In the genomic region with DNA sequence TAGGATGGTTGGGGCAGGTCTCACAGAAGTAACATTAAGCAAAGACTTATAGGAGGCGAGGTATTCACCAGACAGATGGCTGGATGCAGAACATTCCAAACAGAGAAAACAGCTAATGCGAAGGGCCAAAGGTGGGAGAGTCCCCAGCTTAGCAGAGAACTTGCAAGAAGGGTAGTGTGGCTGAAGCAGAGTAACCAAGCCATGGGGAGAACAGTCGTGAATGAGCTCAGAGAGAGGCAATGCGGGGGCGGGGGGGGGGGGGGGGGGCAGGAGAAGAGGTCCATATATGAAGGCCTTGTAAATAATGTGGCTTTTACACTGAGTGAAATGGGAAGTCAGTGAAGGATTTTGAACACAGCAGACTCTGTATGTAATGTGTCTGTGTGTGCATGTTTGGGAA, we compare ENCODE assay signal across 11 cellular contexts.
DNase-seq lines count a peak whose midpoint lies in the region; ATAC-seq and TF ChIP-seq lines count a peak whose summit lies in the region.
"Had no signal": no experiment of that assay in that cellular context is flagged by ENCODE, and none has a peak within 500 bp of the region (broad histone marks: within the 10 kb centered on the region; RNA-seq: fewer than 3 reads in every experiment).

No MANE protein-coding gene starts in this region.

- no peaks in the 10 kb centered on the region for H3F3A ChIP-seq in GM23338 (replicated peaks; ENCODE audit: low read depth)

- H3K4me2 ChIP-seq in GM23338, result no peak overlapping the region

- no peaks in the 10 kb centered on the region for H3K9me3 Mint-ChIP-seq in activated T-cell treated with anti-CD3 and anti-CD28 coated beads, Interleukin-2, amount 50 U/mL, for 24 hours
- H3K9me3 Mint-ChIP-seq in brain (peaks cover 0 to 4% (median 0%) of the 10 kb centered on the region in 5 experiments), type B pancreatic cell (no peaks in the 10 kb centered on the region), GM23338 (no peaks in the 10 kb centered on the region)

- peaks cover 4% of the 10 kb centered on the region for H4K20me1 ChIP-seq in GM23338 (replicated peaks; ENCODE audit: insufficient read depth)

- H3K9me3 ChIP-seq in lower lobe of right lung, result no peaks in the 10 kb centered on the region

- H3K36me3 ChIP-seq in lower lobe of right lung (no peaks in the 10 kb centered on the region), GM23338 (ENCODE audit: insufficient read depth) (no peaks in the 10 kb centered on the region)

- peaks cover 36% of the 10 kb centered on the region for H3K36me3 Mint-ChIP-seq in activated T-cell treated with anti-CD3 and anti-CD28 coated beads, Interleukin-2, amount 50 U/mL, for 24 hours (ENCODE audit: low read depth)
- H3K36me3 Mint-ChIP-seq in brain (peaks cover 50% of the 10 kb centered on the region), type B pancreatic cell (peaks cover 36% of the 10 kb centered on the region), GM23338 (ENCODE audit: low read depth) (no peaks in the 10 kb centered on the region; the same call in 2 of the 3 replicates)

- H3K27ac ChIP-seq in lower lobe of right lung (peak overlapping the region; percentile 46), GM23338 (ENCODE audit: low read depth) (no peak overlapping the region)

- no peak overlapping the region for H2AFZ ChIP-seq in GM23338

- H3K4me3 ChIP-seq in lower lobe of right lung (no peak overlapping the region), GM23338 (no peak overlapping the region)

- no peaks in the 10 kb centered on the region for H3K27me3 ChIP-seq in lower lobe of right lung (ENCODE audit: low read depth)
- H3K27me3 ChIP-seq in GM23338 (ENCODE audit: insufficient read depth), result no peaks in the 10 kb centered on the region

- H3K4me3 Mint-ChIP-seq in activated T-cell treated with anti-CD3 and anti-CD28 coated beads, Interleukin-2, amount 50 U/mL, for 24 hours, result no peak overlapping the region
- no peak overlapping the region for H3K4me3 Mint-ChIP-seq in brain
- H3K4me3 Mint-ChIP-seq in type B pancreatic cell, result peak overlapping the region; percentile 7
- no peak overlapping the region for H3K4me3 Mint-ChIP-seq in GM23338

- intact Hi-C loops in lower lobe of right lung (cut with DNase I), result loop anchor here (10.0 kb wide), 1 partner anchor 48 kb away; no protein-coding TSS in a partner anchor

- no peaks in the 10 kb centered on the region for H3K9me2 ChIP-seq in GM23338 (ENCODE audit: insufficient read depth)

- H3K4me1 Mint-ChIP-seq in activated T-cell treated with anti-CD3 and anti-CD28 coated beads, Interleukin-2, amount 50 U/mL, for 24 hours (ENCODE audit: low read depth), result peaks cover 46% of the 10 kb centered on the region
- peaks cover 37% of the 10 kb centered on the region for H3K4me1 Mint-ChIP-seq in brain
- H3K4me1 Mint-ChIP-seq in type B pancreatic cell (ENCODE audit: unreplicated experiment), result peaks cover 22% of the 10 kb centered on the region
- peaks cover 5% of the 10 kb centered on the region; the same call in 1 of the 3 replicates for H3K4me1 Mint-ChIP-seq in GM23338

- no peaks in the 10 kb centered on the region; the same call in none of the 2 replicates for H3K79me2 ChIP-seq in GM23338 (replicated peaks; ENCODE audit: insufficient read depth)

- H3K4me1 ChIP-seq in lower lobe of right lung (peaks cover 17% of the 10 kb centered on the region), GM23338 (ENCODE audit: insufficient read depth) (peaks cover 2% of the 10 kb centered on the region; the same call in 1 of the 2 replicates)

- H3K27ac Mint-ChIP-seq in activated T-cell treated with anti-CD3 and anti-CD28 coated beads, Interleukin-2, amount 50 U/mL, for 24 hours, result peak overlapping the region; percentile 88
- H3K27ac Mint-ChIP-seq in brain (peak overlapping the region in 4 of 5 experiments; percentile 45 to 90 (median 78)), type B pancreatic cell (no peak overlapping the region), GM23338 (no peak overlapping the region)

- ATAC-seq in lower lobe of right lung, result no peak
- no peak for ATAC-seq in esophagus mucosa
- no peak for ATAC-seq in GM23338
- ATAC-seq: left colon had no signal

- no peak for DNase-seq in activated T-cell treated with anti-CD3 and anti-CD28 coated beads, Interleukin-2, amount 50 U/mL, for 24 hours
- no peak for DNase-seq in activated T-cell treated with anti-CD3 and anti-CD28 coated beads, Interleukin-2, amount 50 U/mL, for 1 hour
- DNase-seq in lower lobe of right lung, result no peak
- no peak for DNase-seq in type B pancreatic cell (ENCODE audit: extremely low spot score, unreplicated experiment)
- no peak for DNase-seq in GF-D8 (lab: John Stamatoyannopoulos, UW)
- no peak for DNase-seq in GM23338 (ENCODE audit: low spot score)
- DNase-seq: amniotic stem cell, HCEC 1CT had no signal

- no peak for TF ChIP-seq CTCF in brain (conservative IDR thresholded peaks at IDR 0.05)
- TF ChIP-seq CTCF in lower lobe of right lung (IDR thresholded peaks at IDR 0.05), result no peak
- TF ChIP-seq CTCF in type B pancreatic cell (conservative IDR thresholded peaks at IDR 0.05), result no peak
- TF ChIP-seq CTCF in GM23338 (conservative IDR thresholded peaks at IDR 0.05; ENCODE audit: low read depth in 2 of 2), result no peak

- H3K27me3 Mint-ChIP-seq in activated T-cell treated with anti-CD3 and anti-CD28 coated beads, Interleukin-2, amount 50 U/mL, for 24 hours, result no peaks in the 10 kb centered on the region
- H3K27me3 Mint-ChIP-seq in brain (peaks cover 3% of the 10 kb centered on the region), type B pancreatic cell (no peaks in the 10 kb centered on the region), GM23338 (ENCODE audit: insufficient read depth, low read depth, poor library complexity) (peaks cover 4% of the 10 kb centered on the region)

TF ChIP-seq in GM23338, 12 proteins besides CTCF, POLR2A, EP300 and RAD21 (continues in another document):
- no peak for TF ChIP-seq JUNB (IDR thresholded peaks at IDR 0.05; ENCODE audit: unreplicated experiment)
- no peak for TF ChIP-seq STAT1 (IDR thresholded peaks at IDR 0.05; ENCODE audit: unreplicated experiment)
- TF ChIP-seq CREB1 (CRISPR knock-in tag; IDR thresholded peaks at IDR 0.05; ENCODE audit: low read depth), result no peak
- TF ChIP-seq ZNF114 (CRISPR knock-in tag; IDR thresholded peaks at IDR 0.05), result no peak
- TF ChIP-seq, protein P1, sequence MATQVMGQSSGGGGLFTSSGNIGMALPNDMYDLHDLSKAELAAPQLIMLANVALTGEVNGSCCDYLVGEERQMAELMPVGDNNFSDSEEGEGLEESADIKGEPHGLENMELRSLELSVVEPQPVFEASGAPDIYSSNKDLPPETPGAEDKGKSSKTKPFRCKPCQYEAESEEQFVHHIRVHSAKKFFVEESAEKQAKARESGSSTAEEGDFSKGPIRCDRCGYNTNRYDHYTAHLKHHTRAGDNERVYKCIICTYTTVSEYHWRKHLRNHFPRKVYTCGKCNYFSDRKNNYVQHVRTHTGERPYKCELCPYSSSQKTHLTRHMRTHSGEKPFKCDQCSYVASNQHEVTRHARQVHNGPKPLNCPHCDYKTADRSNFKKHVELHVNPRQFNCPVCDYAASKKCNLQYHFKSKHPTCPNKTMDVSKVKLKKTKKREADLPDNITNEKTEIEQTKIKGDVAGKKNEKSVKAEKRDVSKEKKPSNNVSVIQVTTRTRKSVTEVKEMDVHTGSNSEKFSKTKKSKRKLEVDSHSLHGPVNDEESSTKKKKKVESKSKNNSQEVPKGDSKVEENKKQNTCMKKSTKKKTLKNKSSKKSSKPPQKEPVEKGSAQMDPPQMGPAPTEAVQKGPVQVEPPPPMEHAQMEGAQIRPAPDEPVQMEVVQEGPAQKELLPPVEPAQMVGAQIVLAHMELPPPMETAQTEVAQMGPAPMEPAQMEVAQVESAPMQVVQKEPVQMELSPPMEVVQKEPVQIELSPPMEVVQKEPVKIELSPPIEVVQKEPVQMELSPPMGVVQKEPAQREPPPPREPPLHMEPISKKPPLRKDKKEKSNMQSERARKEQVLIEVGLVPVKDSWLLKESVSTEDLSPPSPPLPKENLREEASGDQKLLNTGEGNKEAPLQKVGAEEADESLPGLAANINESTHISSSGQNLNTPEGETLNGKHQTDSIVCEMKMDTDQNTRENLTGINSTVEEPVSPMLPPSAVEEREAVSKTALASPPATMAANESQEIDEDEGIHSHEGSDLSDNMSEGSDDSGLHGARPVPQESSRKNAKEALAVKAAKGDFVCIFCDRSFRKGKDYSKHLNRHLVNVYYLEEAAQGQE (IDR thresholded peaks at IDR 0.05; ENCODE audit: unreplicated experiment), result no peak

Comparison
In these comparisons a context has a peak if more than half of its experiments do, and no peak if none do; other contexts are left out.
1. H3K27ac Mint-ChIP-seq: peak in activated T-cell treated with anti-CD3 and anti-CD28 coated beads, Interleukin-2, amount 50 U/mL, for 24 hours (single experiment) and brain (4 of 5); none in type B pancreatic cell (single experiment) and GM23338 (single experiment).